Comparison of ENCODE assay signal across 8 cellular contexts in the genomic region with DNA sequence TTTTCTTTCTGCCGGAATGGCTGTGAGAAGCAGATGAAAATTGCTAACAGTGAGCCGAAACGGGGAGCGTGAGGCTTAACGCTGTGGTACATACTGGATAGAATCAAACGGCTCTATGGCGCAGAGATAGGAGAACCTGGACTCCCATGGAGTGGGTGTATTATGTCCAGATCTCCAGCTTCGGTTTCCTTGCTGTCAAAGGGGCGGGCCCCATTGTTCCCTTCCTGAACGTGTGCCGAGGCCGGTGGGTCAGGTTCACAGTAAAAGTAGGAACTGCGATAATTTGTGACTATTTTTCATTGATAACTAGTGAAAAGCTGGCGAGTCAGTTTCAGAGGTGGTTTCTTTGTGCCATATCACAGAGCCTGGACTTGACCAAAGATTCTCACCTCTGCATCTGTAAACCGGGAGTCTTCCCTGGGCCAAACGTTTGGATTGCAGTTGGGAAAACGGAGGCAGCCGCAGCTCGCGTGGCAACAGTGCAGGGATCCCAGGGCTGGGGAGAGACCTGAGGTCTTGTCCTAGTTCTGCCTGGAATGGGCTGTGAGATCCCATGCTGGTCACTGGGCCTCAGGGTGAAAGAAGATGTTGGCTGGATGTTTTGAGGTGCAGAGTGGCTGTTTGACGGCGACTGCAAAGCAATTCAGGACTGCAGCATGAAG. TPM values are rescaled to one million over a fixed set of nuclear protein-coding genes. Genes with fewer than 3 reads are reported as not detected.
A peak's percentile ranks its signal among the peaks of the same experiment; 100 is the strongest.
DNase-seq lines count a peak whose midpoint lies in the region; ATAC-seq and TF ChIP-seq lines count a peak whose summit lies in the region.

No MANE protein-coding gene starts in this region.

- H3K4me1 ChIP-seq in BE2C (no peaks in the 10 kb centered on the region), Karpas-422 (ENCODE audit: low read length) (peaks cover 17% of the 10 kb centered on the region)

- H3K27ac Mint-ChIP-seq in chondrocyte (ENCODE audit: unreplicated experiment) = peak overlapping the region; percentile 75

- TF ChIP-seq CTCF in BE2C (IDR thresholded peaks at IDR 0.05; ENCODE audit: low read depth, low read length) (no peak), chondrocyte (IDR thresholded peaks at IDR 0.05) (no peak)

- DNase-seq in BE2C (no peak), Karpas-422 (peak; percentile 58), chondrocyte (ENCODE audit: low spot score) (no peak), myocyte (ENCODE audit: low read depth) (peak; percentile 19), globus pallidus (ENCODE audit: low spot score) (no peak), AML-193 (lab: John Stamatoyannopoulos, UW) (no peak), NCI-H510A treated with DMSO at 0.1 percent for 48 hours (lab: John Stamatoyannopoulos, UW) (no peak)

- H3K4me2 ChIP-seq in Karpas-422 (ENCODE audit: low read depth, low read length, poor library complexity, severe bottlenecking) = peak overlapping the region; percentile 81

- H3K27me3 Mint-ChIP-seq in chondrocyte (ENCODE audit: low read depth) = peaks cover 3% of the 10 kb centered on the region

- peaks cover 25% of the 10 kb centered on the region for H3K79me2 ChIP-seq in Karpas-422 (ENCODE audit: low read length)

- H3K9ac ChIP-seq in Karpas-422 (ENCODE audit: low read length) = peak overlapping the region; percentile 97

- H3K4me1 Mint-ChIP-seq in chondrocyte (ENCODE audit: low read depth) = peaks cover 25% of the 10 kb centered on the region

- peaks cover 53% of the 10 kb centered on the region for H3K36me3 ChIP-seq in BE2C
- H3K36me3 ChIP-seq in Karpas-422 (ENCODE audit: insufficient read depth, low read length) = peaks cover 41% of the 10 kb centered on the region

- peak overlapping the region; percentile 62 for H3K27ac ChIP-seq in Karpas-422 (ENCODE audit: low read length)

- no peaks in the 10 kb centered on the region for H3K27me3 ChIP-seq in BE2C
- H3K27me3 ChIP-seq in Karpas-422 (ENCODE audit: low read length) = no peaks in the 10 kb centered on the region

- no peak overlapping the region for H2AFZ ChIP-seq in Karpas-422 (ENCODE audit: low read length)

- no peaks in the 10 kb centered on the region for H3K9me2 ChIP-seq in Karpas-422 (replicated peaks; ENCODE audit: insufficient read depth, low read length)

- H3K9me3 Mint-ChIP-seq in chondrocyte (ENCODE audit: low read depth) = no peaks in the 10 kb centered on the region

- peaks cover 18% of the 10 kb centered on the region for H3K36me3 Mint-ChIP-seq in chondrocyte (ENCODE audit: low read depth)

- peak overlapping the region; percentile 81 for H3K4me3 ChIP-seq in BE2C (ENCODE audit: low read depth, low read length)
- peak overlapping the region; percentile 95 for H3K4me3 ChIP-seq in Karpas-422 (ENCODE audit: low read length)

- H3K9me3 ChIP-seq in BE2C (no peaks in the 10 kb centered on the region), Karpas-422 (ENCODE audit: low read length) (no peaks in the 10 kb centered on the region)

- ATAC-seq in HG03342 (IDR thresholded peaks at IDR 0.05; ENCODE audit: unreplicated experiment) = no peak

- peaks cover 42% of the 10 kb centered on the region for H4K20me1 ChIP-seq in Karpas-422 (ENCODE audit: insufficient read depth, low read depth, low read length)

- peak overlapping the region; percentile 79 for H3K4me3 Mint-ChIP-seq in chondrocyte (ENCODE audit: unreplicated experiment)

RNA-seq across cellular contexts. Expression of gene RPL18A, which starts 0.8 kb away (rescaled TPM):
- polyA plus RNA-seq in BE2C (2012; ENCODE audit: insufficient read depth, insufficient read length, low read depth) = 4,052 TPM
- total RNA-seq in Karpas-422 (2014; rRNA removed; shearing (Covaris generic); ENCODE audit: low replicate concordance) = 1,678 and 2,364 TPM in 2 replicates
- total RNA-seq in chondrocyte (1,165 to 1,501 TPM (median 1,234 TPM) in 3 replicates), myocyte (777 and 810 TPM in 2 replicates)
- 1,419 TPM for polyA plus RNA-seq in myocyte (2012)

RNA-seq across cellular contexts. Expression of gene SLC5A5, which starts 11.3 kb away (rescaled TPM):
- polyA plus RNA-seq in BE2C (2012; ENCODE audit: insufficient read depth, insufficient read length, low read depth) = not detected
- not detected in 2 replicates for total RNA-seq in Karpas-422 (2014; rRNA removed; shearing (Covaris generic); ENCODE audit: low replicate concordance)
- total RNA-seq in chondrocyte = not detected in 3 replicates
- not detected in 2 replicates for total RNA-seq in myocyte
- polyA plus RNA-seq in myocyte (2012) = 0.05 TPM

RNA-seq across cellular contexts. Expression of gene JAK3, which starts 12.7 kb away (rescaled TPM):
- not detected for polyA plus RNA-seq in BE2C (2012; ENCODE audit: insufficient read depth, insufficient read length, low read depth)
- total RNA-seq in Karpas-422 (2014; rRNA removed; shearing (Covaris generic); ENCODE audit: low replicate concordance) = 5.7 and 9.5 TPM in 2 replicates
- 2.3 to 7.7 TPM (median 6.9 TPM) in 3 replicates for total RNA-seq in chondrocyte
- 0.47 TPM in 1 of 2 replicates, not detected in the other for total RNA-seq in myocyte
- not detected for polyA plus RNA-seq in myocyte (2012)

RNA-seq across cellular contexts. Expression of gene INSL3, which starts 39.1 kb away (rescaled TPM):
- polyA plus RNA-seq in BE2C (2012; ENCODE audit: insufficient read depth, insufficient read length, low read depth) = not detected
- total RNA-seq in Karpas-422 (2014; rRNA removed; shearing (Covaris generic); ENCODE audit: low replicate concordance) = not detected in 2 replicates
- total RNA-seq in chondrocyte (not detected in 3 replicates), myocyte (not detected in 2 replicates)
- polyA plus RNA-seq in myocyte (2012) = not detected

Comparison
In these comparisons a context has a peak if more than half of its experiments do, and no peak if none do; other contexts are left out.
1. DNase-seq: peak in Karpas-422 (single experiment) and myocyte (single experiment); none in BE2C (single experiment), chondrocyte (single experiment), globus pallidus (single experiment), AML-193 (0 of 2) and NCI-H510A treated with DMSO at 0.1 percent for 48 hours (single experiment).